25 cellular contexts compared by ENCODE assay signal in genomic region chr20:63743210-63743970, GRCh38. TPM values are rescaled to one million over a fixed set of nuclear protein-coding genes. Genes with fewer than 3 reads are reported as not detected.
DNase-seq lines count a peak whose midpoint lies in the region; ATAC-seq and TF ChIP-seq lines count a peak whose summit lies in the region.
"Had no signal": no experiment of that assay in that cellular context is flagged by ENCODE, and none has a peak within 500 bp of the region (broad histone marks: within the 10 kb centered on the region; RNA-seq: fewer than 3 reads in every experiment).

No MANE protein-coding gene starts in this region.

- CTCF ChIA-PET in Caco-2 (lab: Charles Lee) = no interaction called here
- CTCF ChIA-PET in HCT116 (lab: Charles Lee) = no interaction called here

- H3K27ac ChIP-seq in HCT116 (ENCODE audit: low read depth, low read length) (no peak overlapping the region), ovary (peak overlapping the region in 1 of 2 donors; percentile 90)
- H3K27ac ChIP-seq: ascending aorta, SJCRH30 had no signal

- no peak for TF ChIP-seq CTCF in Caco-2 (IDR thresholded peaks at IDR 0.05; ENCODE audit: insufficient read depth in 1 of 2, low read depth in 1 of 2, low read length in 1 of 2, severe bottlenecking in 1 of 2, unreplicated experiment in 1 of 2)
- TF ChIP-seq CTCF in HCT116 (IDR thresholded peaks at IDR 0.05 in 2 of 3, conservative IDR thresholded peaks at IDR 0.05 in 1 of 3; ENCODE audit: borderline replicate concordance in 1 of 3, insufficient read depth in 1 of 3, low read depth in 2 of 3, low read length in 2 of 3) = no peak
- no peak for TF ChIP-seq CTCF in chondrocyte (IDR thresholded peaks at IDR 0.05)
- TF ChIP-seq CTCF in ovary (IDR thresholded peaks at IDR 0.05) = no peak

- H3K9me3 Mint-ChIP-seq in Caco-2 (ENCODE audit: unreplicated experiment) = no peaks in the 10 kb centered on the region
- H3K9me3 Mint-ChIP-seq in chondrocyte (ENCODE audit: low read depth) = no peaks in the 10 kb centered on the region
- H3K9me3 Mint-ChIP-seq: activated naive CD4-positive, alpha-beta T cell treated with anti-CD3 and anti-CD28 coated beads, Interleukin-2, amount 50 U/mL, for 24 hours had no signal

- H3K4me1 Mint-ChIP-seq in Caco-2 (ENCODE audit: low read depth, unreplicated experiment) (no peaks in the 10 kb centered on the region), chondrocyte (ENCODE audit: low read depth) (no peaks in the 10 kb centered on the region)
- H3K4me1 Mint-ChIP-seq: activated naive CD4-positive, alpha-beta T cell treated with anti-CD3 and anti-CD28 coated beads, Interleukin-2, amount 50 U/mL, for 24 hours had no signal

- RAD21 ChIA-PET in HCT116 (lab: Charles Lee; ENCODE audit: low non-redundant PET in 1 of 2, low total read pairs in 2 of 2, uncharacterized antibody in 2 of 2, unreplicated experiment in 2 of 2) = no interaction called here

- H3K27ac Mint-ChIP-seq in Caco-2 (ENCODE audit: unreplicated experiment) (no peak overlapping the region), chondrocyte (ENCODE audit: unreplicated experiment) (no peak overlapping the region)
- H3K27ac Mint-ChIP-seq: activated CD8-positive, alpha-beta memory T cell treated with anti-CD3 and anti-CD28 coated beads, Interleukin-2, amount 10 ng/mL, durations not matched to agents 7 days and 5 days; activated naive CD4-positive, alpha-beta T cell treated with anti-CD3 and anti-CD28 coated beads, Interleukin-2, amount 50 U/mL, for 24 hours had no signal

- H3K4me1 ChIP-seq in Caco-2 (peaks cover 24% of the 10 kb centered on the region), HCT116 (ENCODE audit: control insufficient read depth in 1 of 2, insufficient read depth in 2 of 2, low read length in 2 of 2) (peaks cover 10 to 23% of the 10 kb centered on the region in 2 experiments; a peak in 3 of 4 replicates), ovary (ENCODE audit: insufficient read depth) (peaks cover 9% of the 10 kb centered on the region)

- POLR2A ChIA-PET in Caco-2 (lab: Charles Lee) (no interaction called here), HCT116 (lab: Charles Lee) (no interaction called here)

- DNase-seq in Caco-2 = no peak
- no peak for DNase-seq in HCT116 (ENCODE audit: low read depth, low spot score)
- DNase-seq in chondrocyte (ENCODE audit: low spot score) = peak; percentile 72
- DNase-seq in ovary = peak in 3 of 5 donors; percentile 24 to 46 (median 45)
- no peak for DNase-seq in activated CD4-positive, alpha-beta T cell treated with anti-CD3 and anti-CD28 coated beads, Interleukin-2, amount 50 U/mL, for 1 hour
- no peak for DNase-seq in hepatic stellate cell (ENCODE audit: low spot score)
- DNase-seq: activated CD4-positive, alpha-beta T cell treated with anti-CD3 and anti-CD28 coated beads for 48 hours; activated CD8-positive, alpha-beta memory T cell treated with anti-CD3 and anti-CD28 coated beads, Interleukin-2, amount 10 ng/mL, durations not matched to agents 7 days and 5 days; DMS79; effector CD8-positive, alpha-beta T cell; Karpas-422; mesendoderm; NCI-H187 treated with DMSO at 0.1 percent for 48 hours; NCI-H345; OCI-M1; SJCRH30; stimulated activated CD4-positive, alpha-beta T cell treated with anti-CD3 and anti-CD28 coated beads, Interleukin-2, amount 100 ng/mL, for 24 hours; stimulated activated naive CD4-positive, alpha-beta T cell treated with Interleukin-2 at 50 U/mL for 16 hours had no signal

- no peak overlapping the region for H3K9ac ChIP-seq in HCT116 (ENCODE audit: low read length)

- no peak overlapping the region for H2AFZ ChIP-seq in HCT116 (ENCODE audit: low read depth, low read length, poor library complexity, severe bottlenecking)

- no peaks in the 10 kb centered on the region for H3K9me2 ChIP-seq in HCT116 (ENCODE audit: insufficient read depth)

- no peak for TF ChIP-seq RAD21 in HCT116 (IDR thresholded peaks at IDR 0.05; ENCODE audit: low read depth)

- H3K27me3 ChIP-seq in Caco-2 (replicated peaks; ENCODE audit: control insufficient read depth, insufficient read depth, low read length) (no peaks in the 10 kb centered on the region), HCT116 (ENCODE audit: insufficient read depth, low read length) (no peaks in the 10 kb centered on the region), ovary (no peaks in the 10 kb centered on the region)
- H3K27me3 ChIP-seq: ascending aorta, SJCRH30 had no signal

- no peak for ATAC-seq in HCT116
- no peak for ATAC-seq in GM21723 (IDR thresholded peaks at IDR 0.05; ENCODE audit: unreplicated experiment)
- no peak for ATAC-seq in GM19452 (IDR thresholded peaks at IDR 0.05; ENCODE audit: unreplicated experiment)
- ATAC-seq: activated CD8-positive, alpha-beta memory T cell treated with anti-CD3 and anti-CD28 coated beads, Interleukin-2, amount 10 ng/mL, durations not matched to agents 7 days and 5 days; esophagus mucosa had no signal

- TF ChIP-seq EP300 in ovary (IDR thresholded peaks at IDR 0.05) = no peak

- no peak overlapping the region for H3K4me3 ChIP-seq in Caco-2 (ENCODE audit: low read depth, low read length)
- no peak overlapping the region for H3K4me3 ChIP-seq in HCT116 (replicated peaks in 1 of 2; ENCODE audit: low read depth in 1 of 2, low read length in 2 of 2)
- no peak overlapping the region for H3K4me3 ChIP-seq in ovary
- H3K4me3 ChIP-seq: ascending aorta, SJCRH30, skin epidermis had no signal

- WGBS in ovary, 3 donors = 67 to 80% (median 72%) methylated on average over 30 to 31 of the region's 31 CpGs

- no peaks in the 10 kb centered on the region for H4K20me1 ChIP-seq in HCT116 (ENCODE audit: insufficient read depth)

- peaks cover 68% of the 10 kb centered on the region for H3K36me3 Mint-ChIP-seq in Caco-2 (ENCODE audit: insufficient read depth, unreplicated experiment)
- H3K36me3 Mint-ChIP-seq in chondrocyte (ENCODE audit: low read depth) = peaks cover 3% of the 10 kb centered on the region
- H3K36me3 Mint-ChIP-seq: activated CD8-positive, alpha-beta memory T cell treated with anti-CD3 and anti-CD28 coated beads, Interleukin-2, amount 10 ng/mL, durations not matched to agents 7 days and 5 days; activated naive CD4-positive, alpha-beta T cell treated with anti-CD3 and anti-CD28 coated beads, Interleukin-2, amount 50 U/mL, for 24 hours had no signal

- TF ChIP-seq POLR2A in HCT116 (IDR thresholded peaks at IDR 0.05; ENCODE audit: borderline replicate concordance, extremely low read depth, insufficient read depth, insufficient read length) (no peak), ovary (IDR thresholded peaks at IDR 0.05) (no peak)

- H3K4me2 ChIP-seq in HCT116 (ENCODE audit: low read length) = no peak overlapping the region

- H3K4me3 Mint-ChIP-seq in Caco-2 (ENCODE audit: unreplicated experiment) = no peak overlapping the region
- no peak overlapping the region for H3K4me3 Mint-ChIP-seq in chondrocyte (ENCODE audit: unreplicated experiment)
- H3K4me3 Mint-ChIP-seq: activated CD8-positive, alpha-beta memory T cell treated with anti-CD3 and anti-CD28 coated beads, Interleukin-2, amount 10 ng/mL, durations not matched to agents 7 days and 5 days; activated naive CD4-positive, alpha-beta T cell treated with anti-CD3 and anti-CD28 coated beads, Interleukin-2, amount 50 U/mL, for 24 hours had no signal

- BruUV-seq in Caco-2 (replicated peaks; lab: Mats Ljungman, UMichigan) (TSS peak; percentile 22), HCT116 (replicated peaks; lab: Mats Ljungman, UMichigan) (TSS peak; percentile 40)

- no peaks in the 10 kb centered on the region for H3K9me3 ChIP-seq in Caco-2
- no peaks in the 10 kb centered on the region for H3K9me3 ChIP-seq in HCT116 (ENCODE audit: control insufficient read depth in 1 of 2, insufficient read depth in 1 of 2, low read depth in 1 of 2, low read length in 2 of 2)
- H3K9me3 ChIP-seq in ovary = no peaks in the 10 kb centered on the region
- H3K9me3 ChIP-seq: ascending aorta, SJCRH30 had no signal

- intact Hi-C loops in Caco-2 (cut with micrococcal nuclease; ENCODE audit: unreplicated experiment) = no loop called here
- intact Hi-C loops in HCT116 (cut with micrococcal nuclease) = no loop called here
- intact Hi-C loops in ovary (cut with DNase I) = no loop called here

- H3K36me3 ChIP-seq in Caco-2 (ENCODE audit: control insufficient read depth, insufficient read depth, low read length) (peaks cover 9% of the 10 kb centered on the region), HCT116 (ENCODE audit: control insufficient read depth in 1 of 2, insufficient read depth in 2 of 2, low read length in 2 of 2) (peaks cover 3 to 23% of the 10 kb centered on the region in 2 experiments; a peak in 2 of 4 replicates), ovary (no peaks in the 10 kb centered on the region)

- no peaks in the 10 kb centered on the region for H3K27me3 Mint-ChIP-seq in Caco-2 (ENCODE audit: insufficient read depth, unreplicated experiment)
- no peaks in the 10 kb centered on the region for H3K27me3 Mint-ChIP-seq in chondrocyte (ENCODE audit: low read depth)
- H3K27me3 Mint-ChIP-seq: activated CD8-positive, alpha-beta memory T cell treated with anti-CD3 and anti-CD28 coated beads, Interleukin-2, amount 10 ng/mL, durations not matched to agents 7 days and 5 days; activated naive CD4-positive, alpha-beta T cell treated with anti-CD3 and anti-CD28 coated beads, Interleukin-2, amount 50 U/mL, for 24 hours had no signal

- H3K79me2 ChIP-seq in HCT116 (ENCODE audit: insufficient read depth, low read length) = peaks cover 18% of the 10 kb centered on the region

RNA-seq across cellular contexts. Expression of gene SLC2A4RG, which starts 3.8 kb away (rescaled TPM):
- total RNA-seq in Caco-2 (2022) (211 and 234 TPM in 2 replicates), HCT116 (2021; ENCODE audit: unreplicated experiment) (121 TPM), chondrocyte (90.7 to 105 TPM (median 101 TPM) in 3 replicates), ovary (100 to 1,000 TPM in 5 of 7 donors, 10 to 100 TPM in 2; 20.6 to 199 (median 104) TPM)
- polyA plus RNA-seq in HCT116 (2012) = 69.7 and 77.1 TPM in 2 replicates
- 10 to 100 TPM in 1 of 2 donors, 1 to 10 TPM in 1; 2.2 to 66.7 TPM for polyA plus RNA-seq in ovary

RNA-seq across cellular contexts. Expression of gene LIME1, which starts 6.9 kb away (rescaled TPM):
- total RNA-seq in Caco-2 (2022) = 18.8 and 23.5 TPM in 2 replicates
- 27.4 TPM for total RNA-seq in HCT116 (2021; ENCODE audit: unreplicated experiment)
- 20.3 and 24.1 TPM in 2 replicates for polyA plus RNA-seq in HCT116 (2012)
- 6.8 to 9.7 TPM (median 7.1 TPM) in 3 replicates for total RNA-seq in chondrocyte
- 10 to 100 TPM in 4 of 7 donors, 1 to 10 TPM in 3; 7.5 to 21.6 (median 13.7) TPM for total RNA-seq in ovary
- 10 to 100 TPM in 1 of 2 donors, under 1 TPM in 1; 0.15 to 15.6 TPM for polyA plus RNA-seq in ovary

RNA-seq across cellular contexts. Expression of gene ZGPAT, which starts 35.6 kb away (rescaled TPM):
- total RNA-seq in Caco-2 (2022) (69.3 and 74.7 TPM in 2 replicates), HCT116 (2021; ENCODE audit: unreplicated experiment) (30.6 TPM), chondrocyte (19.2 to 25.6 TPM (median 20.6 TPM) in 3 replicates), ovary (10 to 100 TPM; 14.0 to 25.6 (median 18.9) TPM)
- 18.5 and 21.0 TPM in 2 replicates for polyA plus RNA-seq in HCT116 (2012)
- 10 to 100 TPM in 1 of 2 donors, 1 to 10 TPM in 1; 1.7 to 26.4 TPM for polyA plus RNA-seq in ovary

RNA-seq across cellular contexts. Expression of gene ARFRP1, which starts 35.6 kb away (rescaled TPM):
- total RNA-seq in Caco-2 (2022) = 119 and 126 TPM in 2 replicates
- total RNA-seq in HCT116 (2021; ENCODE audit: unreplicated experiment) = 53.7 TPM
- polyA plus RNA-seq in HCT116 (2012) = 36.3 and 39.8 TPM in 2 replicates
- 37.8 to 47.4 TPM (median 39.8 TPM) in 3 replicates for total RNA-seq in chondrocyte
- 10 to 100 TPM; 25.6 to 59.5 (median 47.4) TPM for total RNA-seq in ovary
- 10 to 100 TPM; 15.3 to 38.5 TPM for polyA plus RNA-seq in ovary

RNA-seq across cellular contexts. Expression of gene TNFRSF6B, which starts 46.9 kb away (rescaled TPM):
- total RNA-seq in Caco-2 (2022) (not detected in 2 replicates), HCT116 (2021; ENCODE audit: unreplicated experiment) (147 TPM), chondrocyte (0.79 to 0.99 TPM in 2 of 3 replicates, not detected in the other), ovary (1 to 10 TPM; 2.0 to 6.4 (median 4.1) TPM)
- polyA plus RNA-seq in HCT116 (2012) = 342 and 380 TPM in 2 replicates
- polyA plus RNA-seq in ovary = 1 to 10 TPM in 1 of 2 donors, not detected in 1; 7.0 TPM
- total RNA-seq: activated CD8-positive, alpha-beta memory T cell treated with anti-CD3 and anti-CD28 coated beads, Interleukin-2, amount 10 ng/mL, durations not matched to agents 7 days and 5 days; T-helper 1 cell treated with Interleukin-12 subunit alpha and Interleukin-12 subunit beta and Interleukin-4 antibody, amounts not matched to agents 30 ng/mL and 1 ng/mL, for 36 hours had no signal

Comparison
In these comparisons a context has a peak if more than half of its experiments do, and no peak if none do; other contexts are left out.
1. DNase-seq: peak in chondrocyte (single experiment) and ovary (3 of 5); none in Caco-2 (0 of 2), HCT116 (single experiment), activated CD4-positive, alpha-beta T cell treated with anti-CD3 and anti-CD28 coated beads, Interleukin-2, amount 50 U/mL, for 1 hour (single experiment) and hepatic stellate cell (single experiment).